ENCODE assay signal across 1 cellular context in genomic region chr5:14165375-14166091, GRCh38.
TF ChIP-seq lines count a peak whose summit lies in the region.

No MANE protein-coding gene starts in this region.

TF ChIP-seq in H1, 55 proteins besides CTCF, POLR2A, EP300 and RAD21:
- TF ChIP-seq ZNF274 (IDR thresholded peaks at IDR 0.05; ENCODE audit: borderline replicate concordance, extremely low read depth, low read length) (no peak), JUND (IDR thresholded peaks at IDR 0.05; ENCODE audit: low read length) (peak; percentile 88)
